In the genomic region with DNA sequence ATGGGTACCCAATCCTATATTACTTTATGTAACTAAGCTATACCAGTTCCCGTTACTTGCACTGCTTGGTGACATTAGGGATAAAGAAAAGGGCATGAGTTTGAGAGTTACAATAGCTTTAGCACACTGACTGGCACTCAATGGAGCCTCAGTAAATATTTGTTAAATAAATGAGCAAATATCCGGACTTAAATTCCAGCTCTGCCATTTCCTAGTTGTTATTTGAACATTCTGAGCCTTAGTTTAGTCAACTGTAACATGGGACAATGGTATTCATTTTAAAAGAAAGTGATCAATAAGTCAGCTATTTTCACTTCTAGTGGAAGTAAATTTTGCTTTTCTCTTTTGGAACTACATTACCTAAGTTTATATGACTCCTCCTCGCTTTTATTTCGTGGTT, we compare ENCODE assay signal across 16 cellular contexts.
A peak's percentile ranks its signal among the peaks of the same experiment; 100 is the strongest.
DNase-seq lines count a peak whose midpoint lies in the region.
"Had no signal": no experiment of that assay in that cellular context is flagged by ENCODE, and none has a peak within 500 bp of the region (broad histone marks: within the 10 kb centered on the region; RNA-seq: fewer than 3 reads in every experiment).

No MANE protein-coding gene starts in this region.

- no peaks in the 10 kb centered on the region for H3K9me3 ChIP-seq in GM23248 (ENCODE audit: low read depth)
- H3K9me3 ChIP-seq: BLaER1 treated with 17β-estradiol and CSF1 and Interleukin-3, amounts not matched to agents 10 nM and 100 nM had no signal

- H3K36me3 ChIP-seq in GM23248 (ENCODE audit: low read depth), result no peaks in the 10 kb centered on the region
- H3K36me3 ChIP-seq: BLaER1 treated with 17β-estradiol and CSF1 and Interleukin-3, amounts not matched to agents 10 nM and 100 nM had no signal

- no peaks in the 10 kb centered on the region for H3K9me3 Mint-ChIP-seq in activated T-helper 2 cell treated with anti-CD3 and anti-CD28 coated beads, Interferon-gamma antibody, Interleukin-2, Interleukin-4, amounts not matched to agents 10 μg/mL and 5 μg/mL and 100 μg/mL, durations not matched to agents 14 hours and 24 hours and 36 hours
- H3K9me3 Mint-ChIP-seq: CD4-positive, CD25-positive, alpha-beta regulatory T cell had no signal

- H3K27ac Mint-ChIP-seq in activated T-helper 2 cell treated with anti-CD3 and anti-CD28 coated beads, Interferon-gamma antibody, Interleukin-2, Interleukin-4, amounts not matched to agents 10 μg/mL and 5 μg/mL and 100 μg/mL, durations not matched to agents 14 hours and 24 hours and 36 hours, result no peak overlapping the region
- H3K27ac Mint-ChIP-seq: CD4-positive, CD25-positive, alpha-beta regulatory T cell had no signal

- H3K79me2 ChIP-seq in GM23248 (ENCODE audit: insufficient read depth), result no peaks in the 10 kb centered on the region

- no peak overlapping the region for H3K4me2 ChIP-seq in GM23248 (ENCODE audit: unreplicated experiment)
- H3K4me2 ChIP-seq: BLaER1 treated with 17β-estradiol and CSF1 and Interleukin-3, amounts not matched to agents 10 nM and 100 nM had no signal

- H3K9me2 ChIP-seq in GM23248 (ENCODE audit: insufficient read depth), result no peaks in the 10 kb centered on the region

- DNase-seq in NCI-H748 (lab: John Stamatoyannopoulos, UW; ENCODE audit: unreplicated experiment) (peak; percentile 30), NCI-H748 treated with DMSO at 0.1 percent for 48 hours (lab: John Stamatoyannopoulos, UW) (no peak), HuH-7.5 (ENCODE audit: low spot score) (peak; percentile 7), NCI-H774 (lab: John Stamatoyannopoulos, UW) (peak; percentile 53), GM23248 (no peak), mucosa of gallbladder (ENCODE audit: low spot score) (no peak)
- DNase-seq in activated T-helper 2 cell treated with anti-CD3 and anti-CD28 coated beads, Interferon-gamma antibody, Interleukin-2, Interleukin-4, amounts not matched to agents 10 μg/mL and 5 μg/mL and 100 μg/mL, durations not matched to agents 14 hours and 24 hours and 36 hours (ENCODE audit: low spot score), result no peak
- DNase-seq: ACHN; CD4-positive, CD25-positive, alpha-beta regulatory T cell; DND-41; GDM1; HCEC 1CT; IMR-90; KBM-7 had no signal

- H3K27ac ChIP-seq in GM23248, result no peak overlapping the region
- H3K27ac ChIP-seq: BLaER1 treated with 17β-estradiol and CSF1 and Interleukin-3, amounts not matched to agents 10 nM and 100 nM; HL-60 had no signal

- no peaks in the 10 kb centered on the region for H4K20me1 ChIP-seq in GM23248 (ENCODE audit: insufficient read depth)
- H4K20me1 ChIP-seq: BLaER1 treated with 17β-estradiol and CSF1 and Interleukin-3, amounts not matched to agents 10 nM and 100 nM had no signal

- 78 to 82% methylated on average over 4 of the region's 4 CpGs for WGBS in GM23248 (ENCODE audit: low coverage in 1 of 2, low lambda C conversion rate in 2 of 2, missing lambda C conversion rate in 2 of 2), 2 experiments

- H2AFZ ChIP-seq in GM23248, result no peak overlapping the region

- H3K36me3 Mint-ChIP-seq in activated T-helper 2 cell treated with anti-CD3 and anti-CD28 coated beads, Interferon-gamma antibody, Interleukin-2, Interleukin-4, amounts not matched to agents 10 μg/mL and 5 μg/mL and 100 μg/mL, durations not matched to agents 14 hours and 24 hours and 36 hours (ENCODE audit: low read depth), result no peaks in the 10 kb centered on the region
- H3K36me3 Mint-ChIP-seq: CD4-positive, CD25-positive, alpha-beta regulatory T cell had no signal

- no peak overlapping the region for H3K9ac ChIP-seq in GM23248
- H3K9ac ChIP-seq: BLaER1 treated with 17β-estradiol and CSF1 and Interleukin-3, amounts not matched to agents 10 nM and 100 nM had no signal

- no peaks in the 10 kb centered on the region for H3K27me3 ChIP-seq in GM23248 (replicated peaks; ENCODE audit: insufficient read depth)
- H3K27me3 ChIP-seq: BLaER1 treated with 17β-estradiol and CSF1 and Interleukin-3, amounts not matched to agents 10 nM and 100 nM had no signal

- no peak overlapping the region for H3K4me3 ChIP-seq in GM23248
- H3K4me3 ChIP-seq: BLaER1 treated with 17β-estradiol and CSF1 and Interleukin-3, amounts not matched to agents 10 nM and 100 nM had no signal

- peaks cover 11% of the 10 kb centered on the region for H3F3A ChIP-seq in GM23248 (ENCODE audit: insufficient read depth)

- 0 out of 2 replicates have a peak, but pooled peaks cover 11% of the 10 kb centered on the region for H3K4me1 ChIP-seq in GM23248 (ENCODE audit: insufficient read depth)
- H3K4me1 ChIP-seq: BLaER1 treated with 17β-estradiol and CSF1 and Interleukin-3, amounts not matched to agents 10 nM and 100 nM had no signal

- H3K4me1 Mint-ChIP-seq in activated T-helper 2 cell treated with anti-CD3 and anti-CD28 coated beads, Interferon-gamma antibody, Interleukin-2, Interleukin-4, amounts not matched to agents 10 μg/mL and 5 μg/mL and 100 μg/mL, durations not matched to agents 14 hours and 24 hours and 36 hours (ENCODE audit: low read depth), result no peaks in the 10 kb centered on the region
- H3K4me1 Mint-ChIP-seq: CD4-positive, CD25-positive, alpha-beta regulatory T cell had no signal

- H3K4me3 Mint-ChIP-seq in activated T-helper 2 cell treated with anti-CD3 and anti-CD28 coated beads, Interferon-gamma antibody, Interleukin-2, Interleukin-4, amounts not matched to agents 10 μg/mL and 5 μg/mL and 100 μg/mL, durations not matched to agents 14 hours and 24 hours and 36 hours (ENCODE audit: low read depth), result no peak overlapping the region
- H3K4me3 Mint-ChIP-seq: CD4-positive, CD25-positive, alpha-beta regulatory T cell had no signal

- H3K27me3 Mint-ChIP-seq in activated T-helper 2 cell treated with anti-CD3 and anti-CD28 coated beads, Interferon-gamma antibody, Interleukin-2, Interleukin-4, amounts not matched to agents 10 μg/mL and 5 μg/mL and 100 μg/mL, durations not matched to agents 14 hours and 24 hours and 36 hours (ENCODE audit: low read depth), result peaks cover 8% of the 10 kb centered on the region
- H3K27me3 Mint-ChIP-seq: CD4-positive, CD25-positive, alpha-beta regulatory T cell had no signal

- intact Hi-C loops in activated T-helper 2 cell treated with anti-CD3 and anti-CD28 coated beads, Interferon-gamma antibody, Interleukin-2, Interleukin-4, amounts not matched to agents 10 μg/mL and 5 μg/mL and 100 μg/mL, durations not matched to agents 14 hours and 24 hours and 36 hours (cut with micrococcal nuclease), result no loop called here

- in situ Hi-C loops in GM23248 (cut with MboI), result no loop called here

Comparison
In these comparisons a context has a peak if more than half of its experiments do, and no peak if none do; other contexts are left out.
1. DNase-seq: peak in NCI-H748 (single experiment), HuH-7.5 (single experiment) and NCI-H774 (single experiment); none in NCI-H748 treated with DMSO at 0.1 percent for 48 hours (single experiment), activated T-helper 2 cell treated with anti-CD3 and anti-CD28 coated beads, Interferon-gamma antibody, Interleukin-2, Interleukin-4, amounts not matched to agents 10 μg/mL and 5 μg/mL and 100 μg/mL, durations not matched to agents 14 hours and 24 hours and 36 hours (single experiment), GM23248 (single experiment) and mucosa of gallbladder (single experiment).